ENCODE assay signal across 29 cellular contexts in genomic region chr2:23346781-23347180, GRCh38.
"Had no signal": no experiment of that assay in that cellular context is flagged by ENCODE, and none has a peak within 500 bp of the region (broad histone marks: within the 10 kb centered on the region; RNA-seq: fewer than 3 reads in every experiment).

No MANE protein-coding gene starts in this region.

- H2AFZ ChIP-seq: PC-9 had no signal

- ATAC-seq: Panc1, Right ventricle myocardium inferior, SK-N-SH treated with all-trans-retinoic acid at 6 μM for 48 hours had no signal

- DNase-seq: Karpas-422, MM.1S, NCI-H1092, NCI-H1105, NCI-H1417 treated with DMSO at 0.1 percent for 48 hours, NCI-H1436 treated with DMSO at 0.1 percent for 48 hours, NCI-H1694 treated with DMSO at 0.1 percent for 48 hours, NCI-H187 treated with DMSO at 0.1 percent for 48 hours, NCI-H2029, NCI-H2081, NCI-H2171 treated with DMSO at 0.1 percent for 48 hours, NCI-H2227 treated with DMSO at 0.1 percent for 48 hours, NCI-H345, NCI-H446, NCI-H510A treated with DMSO at 0.1 percent for 48 hours, NCI-H524 treated with DMSO at 0.1 percent for 48 hours, NCI-H526 treated with DMSO at 0.1 percent for 48 hours, NCI-H748 treated with DMSO at 0.1 percent for 48 hours, NCI-H82, PC-9, SHP77, SIG-M5 had no signal

- H3K4me2 ChIP-seq: KMS-11, PC-9 had no signal

- H3K9ac ChIP-seq: KMS-11 had no signal

- H3K27me3 ChIP-seq: SJCRH30 had no signal

- H3K9me3 ChIP-seq: SJCRH30 had no signal

- H3K27ac ChIP-seq: KMS-11, PC-9, RWPE1, SJCRH30, SK-N-MC had no signal

- H3K4me3 ChIP-seq: PC-9, SJCRH30, SK-N-MC had no signal

- H3K36me3 ChIP-seq: SJCRH30 had no signal
